Comparison of ENCODE assay signal across 34 cellular contexts in genomic region chr6:55665224-55665587, GRCh38.
"Had no signal": no experiment of that assay in that cellular context is flagged by ENCODE, and none has a peak within 500 bp of the region (broad histone marks: within the 10 kb centered on the region; RNA-seq: fewer than 3 reads in every experiment).

No MANE protein-coding gene starts in this region.

- ATAC-seq: activated CD4-positive, alpha-beta T cell treated with anti-CD3 and anti-CD28 coated beads for 36 hours; activated CD8-positive, alpha-beta memory T cell treated with anti-CD3 and anti-CD28 coated beads, Interleukin-2, amount 10 ng/mL, durations not matched to agents 7 days and 5 days; activated CD8-positive, alpha-beta T cell treated with anti-CD3 and anti-CD28 coated beads, Interleukin-2, amount 10 ng/mL, durations not matched to agents 7 days and 5 days; activated naive CD4-positive, alpha-beta T cell treated with anti-CD3 and anti-CD28 coated beads, Interleukin-2, amount 50 U/mL, for 72 hours; heart right ventricle; T-helper 17 cell had no signal

- H3K27ac Mint-ChIP-seq: activated CD4-positive, alpha-beta memory T cell treated with anti-CD3 and anti-CD28 coated beads for 36 hours; activated CD4-positive, alpha-beta T cell treated with anti-CD3 and anti-CD28 coated beads for 36 hours; activated CD4-positive, alpha-beta T cell treated with anti-CD3 and anti-CD28 coated beads, Interleukin-2, amount 10 ng/mL, durations not matched to agents 24 days and 14 days; activated CD8-positive, alpha-beta memory T cell treated with anti-CD3 and anti-CD28 coated beads, Interleukin-2, amount 10 ng/mL, durations not matched to agents 7 days and 5 days; activated CD8-positive, alpha-beta T cell treated with anti-CD3 and anti-CD28 coated beads, Interleukin-2, amount 10 ng/mL, durations not matched to agents 7 days and 5 days; activated naive CD4-positive, alpha-beta T cell treated with anti-CD3 and anti-CD28 coated beads, Interleukin-2, amount 10 ng/mL, durations not matched to agents 7 days and 5 days; activated naive CD4-positive, alpha-beta T cell treated with anti-CD3 and anti-CD28 coated beads, Interleukin-2, amount 50 U/mL, for 72 hours; activated naive CD8-positive, alpha-beta T cell treated with anti-CD3 and anti-CD28 coated beads, Interleukin-2, amount 10 ng/mL, durations not matched to agents 7 days and 5 days; activated T-helper 1 cell treated with anti-CD3 and anti-CD28 coated beads, Interleukin-12 subunit alpha, Interleukin-12 subunit beta, Interleukin-2, Interleukin-4 antibody, amounts not matched to agents 30 ng/mL and 10 ng/mL and 1 ng/mL, durations not matched to agents 14 hours and 24 hours and 36 hours; dendritic cell treated with granulocyte-macrophage colony-stimulating factor and Interleukin-4, amounts not matched to agents 40 ng/mL and 50 ng/mL, for 4 days; endodermal cell; T-helper 17 cell; T-helper 2 cell treated with Interferon-gamma antibody and Interleukin-4, amounts not matched to agents 5 μg/mL and 100 μg/mL, for 36 hours had no signal

- H3K4me3 ChIP-seq: ascending aorta, breast epithelium, coronary artery, dorsolateral prefrontal cortex, esophagus squamous epithelium, heart right ventricle had no signal

- FAIRE-seq: frontal cortex had no signal

- H3K9me3 ChIP-seq: ascending aorta had no signal

- DNase-seq: activated CD4-positive, alpha-beta memory T cell treated with anti-CD3 and anti-CD28 coated beads for 36 hours; activated CD4-positive, alpha-beta T cell treated with anti-CD3 and anti-CD28 coated beads for 36 hours; activated CD4-positive, alpha-beta T cell treated with anti-CD3 and anti-CD28 coated beads, Interleukin-2, amount 10 ng/mL, durations not matched to agents 24 days and 14 days; activated CD4-positive, CD25-positive, alpha-beta regulatory T cell; activated CD4-positive, CD25-positive, alpha-beta regulatory T cell treated with anti-CD3 and anti-CD28 coated beads, Interleukin-2, amount 50 U/mL, for 72 hours; activated CD8-positive, alpha-beta memory T cell treated with anti-CD3 and anti-CD28 coated beads, Interleukin-2, amount 10 ng/mL, durations not matched to agents 7 days and 5 days; activated CD8-positive, alpha-beta memory T cell treated with anti-CD3 and anti-CD28 coated beads, Interleukin-2, amount 50 U/mL, for 4 hours; activated CD8-positive, alpha-beta T cell treated with anti-CD3 and anti-CD28 coated beads, Interleukin-2, amount 10 ng/mL, durations not matched to agents 7 days and 5 days; activated gamma-delta T cell; activated naive CD4-positive, alpha-beta T cell; activated naive CD4-positive, alpha-beta T cell treated with anti-CD3 and anti-CD28 coated beads, Interleukin-2, amount 10 ng/mL, durations not matched to agents 7 days and 5 days; activated naive CD8-positive, alpha-beta T cell treated with anti-CD3 and anti-CD28 coated beads, Interleukin-2, amount 10 ng/mL, durations not matched to agents 7 days and 5 days; activated T-cell treated with anti-CD3 and anti-CD28 coated beads, Interleukin-2, amount 50 U/mL, for 1 hour; activated T-cell treated with anti-CD3 and anti-CD28 coated beads, Interleukin-2, amount 50 U/mL, for 48 hours; dorsolateral prefrontal cortex; effector memory CD4-positive, alpha-beta T cell; endodermal cell; erythroblast; esophagus squamous epithelium; heart right ventricle; SW 1271; T-helper 1 cell; T-helper 17 cell; T1000 had no signal

- H3K36me3 ChIP-seq: ascending aorta, breast epithelium, esophagus squamous epithelium, heart right ventricle had no signal

- H3K4me3 Mint-ChIP-seq: activated CD4-positive, alpha-beta memory T cell treated with anti-CD3 and anti-CD28 coated beads for 36 hours; activated CD4-positive, alpha-beta T cell treated with anti-CD3 and anti-CD28 coated beads for 36 hours; activated CD4-positive, alpha-beta T cell treated with anti-CD3 and anti-CD28 coated beads, Interleukin-2, amount 10 ng/mL, durations not matched to agents 24 days and 14 days; activated CD8-positive, alpha-beta memory T cell treated with anti-CD3 and anti-CD28 coated beads, Interleukin-2, amount 10 ng/mL, durations not matched to agents 7 days and 5 days; activated CD8-positive, alpha-beta T cell treated with anti-CD3 and anti-CD28 coated beads, Interleukin-2, amount 10 ng/mL, durations not matched to agents 7 days and 5 days; activated naive CD4-positive, alpha-beta T cell treated with anti-CD3 and anti-CD28 coated beads, Interleukin-2, amount 10 ng/mL, durations not matched to agents 7 days and 5 days; activated naive CD8-positive, alpha-beta T cell treated with anti-CD3 and anti-CD28 coated beads, Interleukin-2, amount 10 ng/mL, durations not matched to agents 7 days and 5 days; activated T-helper 1 cell treated with anti-CD3 and anti-CD28 coated beads, Interleukin-12 subunit alpha, Interleukin-12 subunit beta, Interleukin-2, Interleukin-4 antibody, amounts not matched to agents 30 ng/mL and 10 ng/mL and 1 ng/mL, durations not matched to agents 14 hours and 24 hours and 36 hours; brain; central memory CD8-positive, alpha-beta T cell; dendritic cell treated with granulocyte-macrophage colony-stimulating factor and Interleukin-4, amounts not matched to agents 40 ng/mL and 50 ng/mL, for 4 days; endodermal cell; T-helper 17 cell; T-helper 2 cell treated with Interferon-gamma antibody and Interleukin-4, amounts not matched to agents 5 μg/mL and 100 μg/mL, for 36 hours had no signal

- H3K36me3 Mint-ChIP-seq: activated CD4-positive, alpha-beta memory T cell treated with anti-CD3 and anti-CD28 coated beads for 36 hours; activated CD8-positive, alpha-beta memory T cell treated with anti-CD3 and anti-CD28 coated beads, Interleukin-2, amount 10 ng/mL, durations not matched to agents 7 days and 5 days; activated naive CD4-positive, alpha-beta T cell treated with anti-CD3 and anti-CD28 coated beads, Interleukin-2, amount 10 ng/mL, durations not matched to agents 7 days and 5 days; activated naive CD8-positive, alpha-beta T cell treated with anti-CD3 and anti-CD28 coated beads, Interleukin-2, amount 10 ng/mL, durations not matched to agents 7 days and 5 days had no signal

- H3K4me1 Mint-ChIP-seq: activated CD4-positive, alpha-beta T cell treated with anti-CD3 and anti-CD28 coated beads for 36 hours; activated CD4-positive, alpha-beta T cell treated with anti-CD3 and anti-CD28 coated beads, Interleukin-2, amount 10 ng/mL, durations not matched to agents 24 days and 14 days; activated CD8-positive, alpha-beta memory T cell treated with anti-CD3 and anti-CD28 coated beads, Interleukin-2, amount 10 ng/mL, durations not matched to agents 7 days and 5 days; activated naive CD4-positive, alpha-beta T cell treated with anti-CD3 and anti-CD28 coated beads, Interleukin-2, amount 10 ng/mL, durations not matched to agents 7 days and 5 days; activated naive CD8-positive, alpha-beta T cell treated with anti-CD3 and anti-CD28 coated beads, Interleukin-2, amount 10 ng/mL, durations not matched to agents 7 days and 5 days; central memory CD8-positive, alpha-beta T cell; endodermal cell; T-helper 17 cell had no signal

- H3K27ac ChIP-seq: ascending aorta, breast epithelium, coronary artery, dorsolateral prefrontal cortex, heart right ventricle had no signal

- H3K4me1 ChIP-seq: ascending aorta, breast epithelium had no signal

- H3K27me3 ChIP-seq: ascending aorta, breast epithelium, esophagus squamous epithelium, heart right ventricle had no signal

- H3K27me3 Mint-ChIP-seq: activated CD4-positive, alpha-beta memory T cell treated with anti-CD3 and anti-CD28 coated beads for 36 hours; activated CD4-positive, alpha-beta T cell treated with anti-CD3 and anti-CD28 coated beads for 36 hours; activated CD4-positive, alpha-beta T cell treated with anti-CD3 and anti-CD28 coated beads, Interleukin-2, amount 10 ng/mL, durations not matched to agents 24 days and 14 days; activated CD8-positive, alpha-beta memory T cell treated with anti-CD3 and anti-CD28 coated beads, Interleukin-2, amount 10 ng/mL, durations not matched to agents 7 days and 5 days; activated naive CD4-positive, alpha-beta T cell treated with anti-CD3 and anti-CD28 coated beads, Interleukin-2, amount 10 ng/mL, durations not matched to agents 7 days and 5 days; activated naive CD8-positive, alpha-beta T cell treated with anti-CD3 and anti-CD28 coated beads, Interleukin-2, amount 10 ng/mL, durations not matched to agents 7 days and 5 days; brain; central memory CD8-positive, alpha-beta T cell; dendritic cell treated with granulocyte-macrophage colony-stimulating factor and Interleukin-4, amounts not matched to agents 40 ng/mL and 50 ng/mL, for 4 days; T-helper 17 cell had no signal
